Comparison of ENCODE assay signal across 1 cellular context in genomic region chr1:88730995-88731394, GRCh38.
A peak's percentile ranks its signal among the peaks of the same experiment; 100 is the strongest.
TF ChIP-seq lines count a peak whose summit lies in the region.

No MANE protein-coding gene starts in this region.

TF ChIP-seq in K562, 482 proteins besides CTCF, POLR2A, EP300 and RAD21:
- TF ChIP-seq ZBTB40 (IDR thresholded peaks at IDR 0.05) (peak; percentile 88), ZBTB40 (CRISPR knock-in tag; IDR thresholded peaks at IDR 0.05) (no peak; the same call in 1 of the 2 replicates), SIN3B (IDR thresholded peaks at IDR 0.05; ENCODE audit: low read depth) (no peak)
